Comparison of ENCODE assay signal across 8 cellular contexts in the genomic region with DNA sequence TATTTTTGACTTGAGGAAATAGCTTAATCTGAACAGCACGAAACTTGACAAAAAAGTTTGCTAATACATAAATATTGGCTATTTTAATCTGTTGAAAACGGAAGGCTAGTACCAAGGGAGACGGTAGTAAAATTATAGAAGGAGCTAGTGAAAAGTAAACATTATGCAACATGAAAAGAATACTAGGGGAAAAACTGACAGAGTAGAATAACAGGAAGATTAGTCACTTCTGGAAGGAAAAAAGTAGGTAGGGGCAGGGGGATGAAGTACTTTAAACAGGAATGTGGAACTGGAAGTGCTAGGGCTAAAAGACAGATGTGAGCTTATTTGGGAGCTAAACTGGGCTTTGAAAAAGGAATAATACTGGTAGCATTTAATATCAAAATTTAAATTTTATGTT.
DNase-seq lines count a peak whose midpoint lies in the region; ATAC-seq and TF ChIP-seq lines count a peak whose summit lies in the region.

No MANE protein-coding gene starts in this region.

- ATAC-seq in GM21529 (IDR thresholded peaks at IDR 0.05; ENCODE audit: unreplicated experiment) = no peak

- no peaks in the 10 kb centered on the region for H3K27me3 ChIP-seq in colonic mucosa
- H3K27me3 ChIP-seq in HAP-1 (ENCODE audit: low read depth) = no peaks in the 10 kb centered on the region

- H3K27ac ChIP-seq in colonic mucosa = peak overlapping the region; percentile 56

- peaks cover 13% of the 10 kb centered on the region for H3K4me1 Mint-ChIP-seq in mesothelial cell of epicardium

- H3K4me3 ChIP-seq in colonic mucosa (no peak overlapping the region), HAP-1 (no peak overlapping the region)

- H3K9me3 ChIP-seq in colonic mucosa (no peaks in the 10 kb centered on the region), HAP-1 (no peaks in the 10 kb centered on the region)

- intact Hi-C loops in colonic mucosa (cut with DNase I) = no loop called here

- H3K27ac Mint-ChIP-seq in mesothelial cell of epicardium = peak overlapping the region; percentile 66

- peaks cover 14% of the 10 kb centered on the region for H3K9me3 Mint-ChIP-seq in mesothelial cell of epicardium

- DNase-seq in AG20443 (ENCODE audit: low spot score) = peak; percentile 54
- DNase-seq in M059J (ENCODE audit: low read depth) = peak; percentile 94
- no peak for DNase-seq in colonic mucosa
- no peak for DNase-seq in mesothelial cell of epicardium (ENCODE audit: low spot score in 2 of 2, unreplicated experiment in 2 of 2)
- DNase-seq in stimulated activated CD4-positive, alpha-beta T cell treated with anti-CD3 and anti-CD28 coated beads, Interleukin-2, amount 100 ng/mL, for 48 hours = no peak
- DNase-seq in HAP-1 (ENCODE audit: low spot score in 2 of 2) = no peak
- no peak for DNase-seq in putamen (ENCODE audit: low spot score)

- TF ChIP-seq CTCF in colonic mucosa (IDR thresholded peaks at IDR 0.05) (no peak), mesothelial cell of epicardium (IDR thresholded peaks at IDR 0.05; ENCODE audit: unreplicated experiment) (no peak)

- H3K9ac ChIP-seq in colonic mucosa (ENCODE audit: low read depth in 2 of 2, low read length in 2 of 2) = no peak overlapping the region

- no peaks in the 10 kb centered on the region for H3K36me3 ChIP-seq in colonic mucosa
- no peaks in the 10 kb centered on the region for H3K36me3 ChIP-seq in HAP-1 (replicated peaks)

- H3K4me1 ChIP-seq in colonic mucosa (peaks cover 13% of the 10 kb centered on the region), HAP-1 (no peaks in the 10 kb centered on the region)

- no peaks in the 10 kb centered on the region for H3K27me3 Mint-ChIP-seq in mesothelial cell of epicardium (ENCODE audit: low read depth)

- peaks cover 12% of the 10 kb centered on the region for H3K36me3 Mint-ChIP-seq in mesothelial cell of epicardium

- no peak overlapping the region for H3K4me3 Mint-ChIP-seq in mesothelial cell of epicardium

- in situ Hi-C loops in HAP-1 (cut with MboI; ENCODE audit: low sequenced_read_pairs) = no loop called here

Comparison
In these comparisons a context has a peak if more than half of its experiments do, and no peak if none do; other contexts are left out.
1. DNase-seq: peak in AG20443 (single experiment) and M059J (single experiment); none in colonic mucosa (single experiment), mesothelial cell of epicardium (0 of 2), stimulated activated CD4-positive, alpha-beta T cell treated with anti-CD3 and anti-CD28 coated beads, Interleukin-2, amount 100 ng/mL, for 48 hours (0 of 2), HAP-1 (0 of 2) and putamen (single experiment).